ENCODE assay signal across 8 cellular contexts in genomic region chr1:153670257-153670858, GRCh38. TPM values are rescaled to one million over a fixed set of nuclear protein-coding genes. Genes with fewer than 3 reads are reported as not detected.
DNase-seq lines count a peak whose midpoint lies in the region; ATAC-seq lines count a peak whose summit lies in the region.

No MANE protein-coding gene starts in this region.

- H3K27me3 Mint-ChIP-seq in stimulated activated naive B cell treated with anti-CD40 and anti-IgM and Interleukin-4, amounts not matched to agents 10 μg/mL and 1 μg/mL and 100 μg/mL, for 72 hours = no peaks in the 10 kb centered on the region

- peak overlapping the region; percentile 62 for H3K27ac ChIP-seq in angular gyrus (ENCODE audit: low read depth, low read length)

- peaks cover 12 to 28% of the 10 kb centered on the region in 2 donors for H3K4me1 Mint-ChIP-seq in stimulated activated naive B cell treated with anti-CD40 and anti-IgM and Interleukin-4, amounts not matched to agents 10 μg/mL and 1 μg/mL and 100 μg/mL, for 72 hours

- no peak overlapping the region for H3K4me3 Mint-ChIP-seq in stimulated activated naive B cell treated with anti-CD40 and anti-IgM and Interleukin-4, amounts not matched to agents 10 μg/mL and 1 μg/mL and 100 μg/mL, for 72 hours

- ATAC-seq in left lobe of liver (peak; percentile 35), GM18909 (IDR thresholded peaks at IDR 0.05; ENCODE audit: poor library complexity, unreplicated experiment) (no peak), HG03432 (IDR thresholded peaks at IDR 0.05; ENCODE audit: unreplicated experiment) (no peak)
- ATAC-seq in stimulated activated naive B cell treated with anti-CD40 and anti-IgM and Interleukin-4, amounts not matched to agents 10 μg/mL and 1 μg/mL and 100 μg/mL, for 72 hours (replicated peaks) = no peak

- H3K9me3 Mint-ChIP-seq in stimulated activated naive B cell treated with anti-CD40 and anti-IgM and Interleukin-4, amounts not matched to agents 10 μg/mL and 1 μg/mL and 100 μg/mL, for 72 hours = no peaks in the 10 kb centered on the region

- DNase-seq in stimulated activated CD4-positive, alpha-beta T cell treated with anti-CD3 and anti-CD28 coated beads, Interleukin-4, amount 100 ng/mL, for 1 hour = peak; percentile 43
- no peak for DNase-seq in stimulated activated CD4-positive, alpha-beta T cell treated with anti-CD3 and anti-CD28 coated beads, Interleukin-4, amount 100 ng/mL, for 24 hours
- DNase-seq in left lobe of liver (ENCODE audit: low spot score) = no peak
- DNase-seq in RPMI8226 = no peak
- DNase-seq in stimulated activated naive B cell treated with anti-CD40 and anti-IgM and Interleukin-4, amounts not matched to agents 10 μg/mL and 1 μg/mL and 100 μg/mL, for 72 hours = no peak

- peaks cover 24 to 30% of the 10 kb centered on the region in 2 donors for H3K36me3 Mint-ChIP-seq in stimulated activated naive B cell treated with anti-CD40 and anti-IgM and Interleukin-4, amounts not matched to agents 10 μg/mL and 1 μg/mL and 100 μg/mL, for 72 hours

- H3K27ac Mint-ChIP-seq in stimulated activated naive B cell treated with anti-CD40 and anti-IgM and Interleukin-4, amounts not matched to agents 10 μg/mL and 1 μg/mL and 100 μg/mL, for 72 hours = no peak overlapping the region

RNA-seq across cellular contexts. Expression of gene ILF2, which starts 0.4 kb away (rescaled TPM):
- total RNA-seq in left lobe of liver = 33.2 TPM

RNA-seq across cellular contexts. Expression of gene NPR1, which starts 8.1 kb away (rescaled TPM):
- total RNA-seq in left lobe of liver = 7.1 TPM

RNA-seq across cellular contexts. Expression of gene SNAPIN, which starts 11.9 kb away (rescaled TPM):
- total RNA-seq in left lobe of liver = 15.1 TPM

RNA-seq across cellular contexts. Expression of gene CHTOP, which starts 36.5 kb away (rescaled TPM):
- total RNA-seq in left lobe of liver = 24.5 TPM

RNA-seq across cellular contexts. Expression of gene S100A1, which starts 42.1 kb away (rescaled TPM):
- total RNA-seq in left lobe of liver = 1.7 TPM
